In genomic region chr3:192444791-192445106, GRCh38 we compare ENCODE assay signal across 9 cellular contexts.
"Had no signal": no experiment of that assay in that cellular context is flagged by ENCODE, and none has a peak within 500 bp of the region (broad histone marks: within the 10 kb centered on the region; RNA-seq: fewer than 3 reads in every experiment).

No MANE protein-coding gene starts in this region.

- H3K9me3 Mint-ChIP-seq: activated CD4-positive, alpha-beta memory T cell treated with anti-CD3 and anti-CD28 coated beads for 36 hours; activated naive CD4-positive, alpha-beta T cell treated with anti-CD3 and anti-CD28 coated beads, Interleukin-2, amount 50 U/mL, for 72 hours; activated T-cell treated with anti-CD3 and anti-CD28 coated beads, Interleukin-2, amount 50 U/mL, for 4 hours; stimulated activated naive CD8-positive, alpha-beta T cell treated with anti-CD3 and anti-CD28 coated beads, Interleukin-15, Interleukin-2, amounts not matched to agents 100 ng/mL and 50 ng/mL, for 24 hours had no signal

- H3K36me3 Mint-ChIP-seq: activated CD4-positive, alpha-beta memory T cell treated with anti-CD3 and anti-CD28 coated beads for 36 hours; activated naive CD4-positive, alpha-beta T cell treated with anti-CD3 and anti-CD28 coated beads, Interleukin-2, amount 50 U/mL, for 72 hours; immature natural killer cell; naive thymus-derived CD8-positive, alpha-beta T cell had no signal

- H3K9me3 ChIP-seq: esophagus muscularis mucosa had no signal

- H3K27me3 ChIP-seq: brain microvascular endothelial cell had no signal

- ATAC-seq: naive thymus-derived CD8-positive, alpha-beta T cell had no signal

- H3K27ac Mint-ChIP-seq: activated CD4-positive, alpha-beta memory T cell treated with anti-CD3 and anti-CD28 coated beads for 36 hours; activated naive CD4-positive, alpha-beta T cell treated with anti-CD3 and anti-CD28 coated beads, Interleukin-2, amount 50 U/mL, for 72 hours; immature natural killer cell; naive thymus-derived CD8-positive, alpha-beta T cell; stimulated activated naive CD8-positive, alpha-beta T cell treated with anti-CD3 and anti-CD28 coated beads, Interleukin-15, Interleukin-2, amounts not matched to agents 100 ng/mL and 50 ng/mL, for 24 hours had no signal

- H3K4me3 Mint-ChIP-seq: activated CD4-positive, alpha-beta memory T cell treated with anti-CD3 and anti-CD28 coated beads for 36 hours; activated T-cell treated with anti-CD3 and anti-CD28 coated beads, Interleukin-2, amount 50 U/mL, for 4 hours; immature natural killer cell; naive thymus-derived CD8-positive, alpha-beta T cell; stimulated activated naive CD8-positive, alpha-beta T cell treated with anti-CD3 and anti-CD28 coated beads, Interleukin-15, Interleukin-2, amounts not matched to agents 100 ng/mL and 50 ng/mL, for 24 hours had no signal

- H3K27ac ChIP-seq: brain microvascular endothelial cell, esophagus muscularis mucosa had no signal

- H3K4me3 ChIP-seq: dorsolateral prefrontal cortex, esophagus muscularis mucosa had no signal

- H3K36me3 ChIP-seq: brain microvascular endothelial cell, esophagus muscularis mucosa had no signal

- DNase-seq: activated T-cell treated with anti-CD3 and anti-CD28 coated beads, Interleukin-2, amount 50 U/mL, for 4 hours had no signal

- H3K4me1 Mint-ChIP-seq: immature natural killer cell had no signal
